In the genomic region with DNA sequence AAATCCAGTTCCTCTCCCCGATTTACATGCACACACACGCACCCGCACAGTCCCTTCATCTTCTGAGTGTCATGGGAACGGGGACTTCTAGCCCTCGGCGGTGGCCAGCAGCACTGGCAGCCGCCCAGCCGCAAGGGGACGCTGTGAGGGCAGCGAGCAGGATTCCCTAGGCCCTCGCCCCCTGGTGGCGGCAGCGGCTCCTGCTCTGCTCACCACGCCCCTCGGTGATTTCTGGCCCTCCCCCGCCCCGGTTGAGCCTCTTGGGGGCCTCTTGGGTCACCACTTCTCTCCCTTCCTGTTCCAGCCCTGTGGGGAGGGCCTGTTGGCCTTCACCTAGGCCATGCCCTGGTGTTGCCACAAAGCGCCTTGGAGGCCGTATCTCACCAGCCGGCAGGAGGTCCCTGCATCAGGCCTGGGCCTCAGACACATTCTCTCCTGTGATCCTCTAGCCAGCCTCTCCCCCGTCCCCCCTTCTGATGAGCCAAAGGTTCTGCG, we compare ENCODE assay signal across 1 cellular context.
TF ChIP-seq lines count a peak whose summit lies in the region.

No MANE protein-coding gene starts in this region.

TF ChIP-seq in HepG2, 621 proteins besides CTCF, POLR2A, EP300 and RAD21 (continued from another document and continues in another):
- TF ChIP-seq, protein P1, sequence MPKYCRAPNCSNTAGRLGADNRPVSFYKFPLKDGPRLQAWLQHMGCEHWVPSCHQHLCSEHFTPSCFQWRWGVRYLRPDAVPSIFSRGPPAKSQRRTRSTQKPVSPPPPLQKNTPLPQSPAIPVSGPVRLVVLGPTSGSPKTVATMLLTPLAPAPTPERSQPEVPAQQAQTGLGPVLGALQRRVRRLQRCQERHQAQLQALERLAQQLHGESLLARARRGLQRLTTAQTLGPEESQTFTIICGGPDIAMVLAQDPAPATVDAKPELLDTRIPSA (CRISPR knock-in tag; IDR thresholded peaks at IDR 0.05; ENCODE audit: borderline replicate concordance) = no peak
- TF ChIP-seq ZNF530 (CRISPR knock-in tag; IDR thresholded peaks at IDR 0.05; ENCODE audit: low read depth) (no peak), WIZ (CRISPR knock-in tag; IDR thresholded peaks at IDR 0.05) (peak; percentile 73; the same call in 1 of the 2 replicates), MTF1 (CRISPR knock-in tag; IDR thresholded peaks at IDR 0.05) (no peak), FOXP1 (IDR thresholded peaks at IDR 0.05) (no peak), FOXP1 (CRISPR knock-in tag; IDR thresholded peaks at IDR 0.05) (no peak), ZNF660 (CRISPR knock-in tag; IDR thresholded peaks at IDR 0.05; ENCODE audit: borderline replicate concordance, low read depth) (no peak), STAT5B (CRISPR knock-in tag; IDR thresholded peaks at IDR 0.05) (no peak), MTA3 (CRISPR knock-in tag; IDR thresholded peaks at IDR 0.05) (no peak), ZNF879 (CRISPR knock-in tag; IDR thresholded peaks at IDR 0.05) (no peak), SOX6 (IDR thresholded peaks at IDR 0.05) (no peak), SOX6 (CRISPR knock-in tag; IDR thresholded peaks at IDR 0.05) (peak; percentile 52; the same call in 1 of the 2 replicates), RFX1 (IDR thresholded peaks at IDR 0.05) (no peak), BORCS8-MEF2B (CRISPR knock-in tag; IDR thresholded peaks at IDR 0.05) (no peak), EHMT2 (IDR thresholded peaks at IDR 0.05; ENCODE audit: borderline replicate concordance, low read depth, low read length) (no peak), ZNF333 (CRISPR knock-in tag; IDR thresholded peaks at IDR 0.05; ENCODE audit: borderline replicate concordance) (no peak), ZNF761 (CRISPR knock-in tag; conservative IDR thresholded peaks at IDR 0.05) (0 out of 2 replicates have a peak, but pooled peaks have one; percentile 36), RCOR2 (CRISPR knock-in tag; IDR thresholded peaks at IDR 0.05) (no peak), ZNF670 (CRISPR knock-in tag; IDR thresholded peaks at IDR 0.05; ENCODE audit: borderline replicate concordance) (no peak), ZNF619 (CRISPR knock-in tag; IDR thresholded peaks at IDR 0.05) (0 out of 2 replicates have a peak, but pooled peaks have one; percentile 25), NCOA1 (CRISPR knock-in tag; IDR thresholded peaks at IDR 0.05) (no peak), MEIS2 (CRISPR knock-in tag; IDR thresholded peaks at IDR 0.05) (0 out of 2 replicates have a peak, but pooled peaks have one; percentile 39), TSC22D2 (CRISPR knock-in tag; IDR thresholded peaks at IDR 0.05; ENCODE audit: borderline replicate concordance) (peak; percentile 78; the same call in 1 of the 2 replicates), RBM39 (IDR thresholded peaks at IDR 0.05; ENCODE audit: low read depth, low read length, poor library complexity, severe bottlenecking) (peak; percentile 55), EED (CRISPR knock-in tag; IDR thresholded peaks at IDR 0.05) (no peak), ZC3H13 (CRISPR knock-in tag; IDR thresholded peaks at IDR 0.05) (no peak), SNRNP70 (IDR thresholded peaks at IDR 0.05; ENCODE audit: low read depth, low read length) (no peak), ELF1 (CRISPR knock-in tag; IDR thresholded peaks at IDR 0.05) (peak; percentile 30; the same call in 1 of the 2 replicates), ZNF235 (CRISPR knock-in tag; IDR thresholded peaks at IDR 0.05; ENCODE audit: borderline replicate concordance) (no peak; the same call in 1 of the 2 replicates), ISX (CRISPR knock-in tag; conservative IDR thresholded peaks at IDR 0.05) (no peak)
- TF ChIP-seq, protein P2, sequence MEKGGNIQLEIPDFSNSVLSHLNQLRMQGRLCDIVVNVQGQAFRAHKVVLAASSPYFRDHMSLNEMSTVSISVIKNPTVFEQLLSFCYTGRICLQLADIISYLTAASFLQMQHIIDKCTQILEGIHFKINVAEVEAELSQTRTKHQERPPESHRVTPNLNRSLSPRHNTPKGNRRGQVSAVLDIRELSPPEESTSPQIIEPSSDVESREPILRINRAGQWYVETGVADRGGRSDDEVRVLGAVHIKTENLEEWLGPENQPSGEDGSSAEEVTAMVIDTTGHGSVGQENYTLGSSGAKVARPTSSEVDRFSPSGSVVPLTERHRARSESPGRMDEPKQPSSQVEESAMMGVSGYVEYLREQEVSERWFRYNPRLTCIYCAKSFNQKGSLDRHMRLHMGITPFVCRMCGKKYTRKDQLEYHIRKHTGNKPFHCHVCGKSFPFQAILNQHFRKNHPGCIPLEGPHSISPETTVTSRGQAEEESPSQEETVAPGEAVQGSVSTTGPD (CRISPR knock-in tag; IDR thresholded peaks at IDR 0.05) = no peak
- TF ChIP-seq, protein P3, sequence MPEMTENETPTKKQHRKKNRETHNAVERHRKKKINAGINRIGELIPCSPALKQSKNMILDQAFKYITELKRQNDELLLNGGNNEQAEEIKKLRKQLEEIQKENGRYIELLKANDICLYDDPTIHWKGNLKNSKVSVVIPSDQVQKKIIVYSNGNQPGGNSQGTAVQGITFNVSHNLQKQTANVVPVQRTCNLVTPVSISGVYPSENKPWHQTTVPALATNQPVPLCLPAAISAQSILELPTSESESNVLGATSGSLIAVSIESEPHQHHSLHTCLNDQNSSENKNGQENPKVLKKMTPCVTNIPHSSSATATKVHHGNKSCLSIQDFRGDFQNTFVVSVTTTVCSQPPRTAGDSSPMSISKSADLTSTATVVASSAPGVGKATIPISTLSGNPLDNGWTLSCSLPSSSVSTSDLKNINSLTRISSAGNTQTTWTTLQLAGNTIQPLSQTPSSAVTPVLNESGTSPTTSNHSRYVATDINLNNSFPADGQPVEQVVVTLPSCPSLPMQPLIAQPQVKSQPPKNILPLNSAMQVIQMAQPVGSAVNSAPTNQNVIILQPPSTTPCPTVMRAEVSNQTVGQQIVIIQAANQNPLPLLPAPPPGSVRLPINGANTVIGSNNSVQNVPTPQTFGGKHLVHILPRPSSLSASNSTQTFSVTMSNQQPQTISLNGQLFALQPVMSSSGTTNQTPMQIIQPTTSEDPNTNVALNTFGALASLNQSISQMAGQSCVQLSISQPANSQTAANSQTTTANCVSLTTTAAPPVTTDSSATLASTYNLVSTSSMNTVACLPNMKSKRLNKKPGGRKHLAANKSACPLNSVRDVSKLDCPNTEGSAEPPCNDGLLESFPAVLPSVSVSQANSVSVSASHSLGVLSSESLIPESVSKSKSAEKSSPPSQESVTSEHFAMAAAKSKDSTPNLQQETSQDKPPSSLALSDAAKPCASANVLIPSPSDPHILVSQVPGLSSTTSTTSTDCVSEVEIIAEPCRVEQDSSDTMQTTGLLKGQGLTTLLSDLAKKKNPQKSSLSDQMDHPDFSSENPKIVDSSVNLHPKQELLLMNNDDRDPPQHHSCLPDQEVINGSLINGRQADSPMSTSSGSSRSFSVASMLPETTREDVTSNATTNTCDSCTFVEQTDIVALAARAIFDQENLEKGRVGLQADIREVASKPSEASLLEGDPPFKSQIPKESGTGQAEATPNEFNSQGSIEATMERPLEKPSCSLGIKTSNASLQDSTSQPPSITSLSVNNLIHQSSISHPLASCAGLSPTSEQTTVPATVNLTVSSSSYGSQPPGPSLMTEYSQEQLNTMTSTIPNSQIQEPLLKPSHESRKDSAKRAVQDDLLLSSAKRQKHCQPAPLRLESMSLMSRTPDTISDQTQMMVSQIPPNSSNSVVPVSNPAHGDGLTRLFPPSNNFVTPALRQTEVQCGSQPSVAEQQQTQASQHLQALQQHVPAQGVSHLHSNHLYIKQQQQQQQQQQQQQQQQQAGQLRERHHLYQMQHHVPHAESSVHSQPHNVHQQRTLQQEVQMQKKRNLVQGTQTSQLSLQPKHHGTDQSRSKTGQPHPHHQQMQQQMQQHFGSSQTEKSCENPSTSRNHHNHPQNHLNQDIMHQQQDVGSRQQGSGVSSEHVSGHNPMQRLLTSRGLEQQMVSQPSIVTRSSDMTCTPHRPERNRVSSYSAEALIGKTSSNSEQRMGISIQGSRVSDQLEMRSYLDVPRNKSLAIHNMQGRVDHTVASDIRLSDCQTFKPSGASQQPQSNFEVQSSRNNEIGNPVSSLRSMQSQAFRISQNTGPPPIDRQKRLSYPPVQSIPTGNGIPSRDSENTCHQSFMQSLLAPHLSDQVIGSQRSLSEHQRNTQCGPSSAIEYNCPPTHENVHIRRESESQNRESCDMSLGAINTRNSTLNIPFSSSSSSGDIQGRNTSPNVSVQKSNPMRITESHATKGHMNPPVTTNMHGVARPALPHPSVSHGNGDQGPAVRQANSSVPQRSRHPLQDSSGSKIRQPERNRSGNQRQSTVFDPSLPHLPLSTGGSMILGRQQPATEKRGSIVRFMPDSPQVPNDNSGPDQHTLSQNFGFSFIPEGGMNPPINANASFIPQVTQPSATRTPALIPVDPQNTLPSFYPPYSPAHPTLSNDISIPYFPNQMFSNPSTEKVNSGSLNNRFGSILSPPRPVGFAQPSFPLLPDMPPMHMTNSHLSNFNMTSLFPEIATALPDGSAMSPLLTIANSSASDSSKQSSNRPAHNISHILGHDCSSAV (CRISPR knock-in tag; IDR thresholded peaks at IDR 0.05; ENCODE audit: borderline replicate concordance) = no peak
- TF ChIP-seq, protein P4, sequence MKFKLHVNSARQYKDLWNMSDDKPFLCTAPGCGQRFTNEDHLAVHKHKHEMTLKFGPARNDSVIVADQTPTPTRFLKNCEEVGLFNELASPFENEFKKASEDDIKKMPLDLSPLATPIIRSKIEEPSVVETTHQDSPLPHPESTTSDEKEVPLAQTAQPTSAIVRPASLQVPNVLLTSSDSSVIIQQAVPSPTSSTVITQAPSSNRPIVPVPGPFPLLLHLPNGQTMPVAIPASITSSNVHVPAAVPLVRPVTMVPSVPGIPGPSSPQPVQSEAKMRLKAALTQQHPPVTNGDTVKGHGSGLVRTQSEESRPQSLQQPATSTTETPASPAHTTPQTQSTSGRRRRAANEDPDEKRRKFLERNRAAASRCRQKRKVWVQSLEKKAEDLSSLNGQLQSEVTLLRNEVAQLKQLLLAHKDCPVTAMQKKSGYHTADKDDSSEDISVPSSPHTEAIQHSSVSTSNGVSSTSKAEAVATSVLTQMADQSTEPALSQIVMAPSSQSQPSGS (CRISPR knock-in tag; IDR thresholded peaks at IDR 0.05) = peak; percentile 70; the same call in 1 of the 2 replicates
- TF ChIP-seq, protein P5, sequence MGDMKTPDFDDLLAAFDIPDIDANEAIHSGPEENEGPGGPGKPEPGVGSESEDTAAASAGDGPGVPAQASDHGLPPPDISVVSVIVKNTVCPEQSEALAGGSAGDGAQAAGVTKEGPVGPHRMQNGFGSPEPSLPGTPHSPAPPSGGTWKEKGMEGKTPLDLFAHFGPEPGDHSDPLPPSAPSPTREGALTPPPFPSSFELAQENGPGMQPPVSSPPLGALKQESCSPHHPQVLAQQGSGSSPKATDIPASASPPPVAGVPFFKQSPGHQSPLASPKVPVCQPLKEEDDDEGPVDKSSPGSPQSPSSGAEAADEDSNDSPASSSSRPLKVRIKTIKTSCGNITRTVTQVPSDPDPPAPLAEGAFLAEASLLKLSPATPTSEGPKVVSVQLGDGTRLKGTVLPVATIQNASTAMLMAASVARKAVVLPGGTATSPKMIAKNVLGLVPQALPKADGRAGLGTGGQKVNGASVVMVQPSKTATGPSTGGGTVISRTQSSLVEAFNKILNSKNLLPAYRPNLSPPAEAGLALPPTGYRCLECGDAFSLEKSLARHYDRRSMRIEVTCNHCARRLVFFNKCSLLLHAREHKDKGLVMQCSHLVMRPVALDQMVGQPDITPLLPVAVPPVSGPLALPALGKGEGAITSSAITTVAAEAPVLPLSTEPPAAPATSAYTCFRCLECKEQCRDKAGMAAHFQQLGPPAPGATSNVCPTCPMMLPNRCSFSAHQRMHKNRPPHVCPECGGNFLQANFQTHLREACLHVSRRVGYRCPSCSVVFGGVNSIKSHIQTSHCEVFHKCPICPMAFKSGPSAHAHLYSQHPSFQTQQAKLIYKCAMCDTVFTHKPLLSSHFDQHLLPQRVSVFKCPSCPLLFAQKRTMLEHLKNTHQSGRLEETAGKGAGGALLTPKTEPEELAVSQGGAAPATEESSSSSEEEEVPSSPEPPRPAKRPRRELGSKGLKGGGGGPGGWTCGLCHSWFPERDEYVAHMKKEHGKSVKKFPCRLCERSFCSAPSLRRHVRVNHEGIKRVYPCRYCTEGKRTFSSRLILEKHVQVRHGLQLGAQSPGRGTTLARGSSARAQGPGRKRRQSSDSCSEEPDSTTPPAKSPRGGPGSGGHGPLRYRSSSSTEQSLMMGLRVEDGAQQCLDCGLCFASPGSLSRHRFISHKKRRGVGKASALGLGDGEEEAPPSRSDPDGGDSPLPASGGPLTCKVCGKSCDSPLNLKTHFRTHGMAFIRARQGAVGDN (CRISPR knock-in tag; IDR thresholded peaks at IDR 0.05) = peak; percentile 74
- TF ChIP-seq, protein P6, sequence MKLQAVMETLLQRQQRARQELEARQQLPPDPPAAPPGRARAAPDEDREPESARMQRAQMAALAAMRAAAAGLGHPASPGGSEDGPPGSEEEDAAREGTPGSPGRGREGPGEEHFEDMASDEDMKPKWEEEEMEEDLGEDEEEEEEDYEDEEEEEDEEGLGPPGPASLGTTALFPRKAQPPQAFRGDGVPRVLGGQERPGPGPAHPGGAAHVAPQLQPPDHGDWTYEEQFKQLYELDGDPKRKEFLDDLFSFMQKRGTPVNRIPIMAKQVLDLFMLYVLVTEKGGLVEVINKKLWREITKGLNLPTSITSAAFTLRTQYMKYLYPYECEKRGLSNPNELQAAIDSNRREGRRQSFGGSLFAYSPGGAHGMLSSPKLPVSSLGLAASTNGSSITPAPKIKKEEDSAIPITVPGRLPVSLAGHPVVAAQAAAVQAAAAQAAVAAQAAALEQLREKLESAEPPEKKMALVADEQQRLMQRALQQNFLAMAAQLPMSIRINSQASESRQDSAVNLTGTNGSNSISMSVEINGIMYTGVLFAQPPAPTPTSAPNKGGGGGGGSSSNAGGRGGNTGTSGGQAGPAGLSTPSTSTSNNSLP (IDR thresholded peaks at IDR 0.05; ENCODE audit: low read depth, low read length) = no peak
- TF ChIP-seq, protein P7, sequence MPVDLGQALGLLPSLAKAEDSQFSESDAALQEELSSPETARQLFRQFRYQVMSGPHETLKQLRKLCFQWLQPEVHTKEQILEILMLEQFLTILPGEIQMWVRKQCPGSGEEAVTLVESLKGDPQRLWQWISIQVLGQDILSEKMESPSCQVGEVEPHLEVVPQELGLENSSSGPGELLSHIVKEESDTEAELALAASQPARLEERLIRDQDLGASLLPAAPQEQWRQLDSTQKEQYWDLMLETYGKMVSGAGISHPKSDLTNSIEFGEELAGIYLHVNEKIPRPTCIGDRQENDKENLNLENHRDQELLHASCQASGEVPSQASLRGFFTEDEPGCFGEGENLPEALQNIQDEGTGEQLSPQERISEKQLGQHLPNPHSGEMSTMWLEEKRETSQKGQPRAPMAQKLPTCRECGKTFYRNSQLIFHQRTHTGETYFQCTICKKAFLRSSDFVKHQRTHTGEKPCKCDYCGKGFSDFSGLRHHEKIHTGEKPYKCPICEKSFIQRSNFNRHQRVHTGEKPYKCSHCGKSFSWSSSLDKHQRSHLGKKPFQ (CRISPR knock-in tag; IDR thresholded peaks at IDR 0.05; ENCODE audit: insufficient replicate concordance) = no peak
- TF ChIP-seq, protein P8, sequence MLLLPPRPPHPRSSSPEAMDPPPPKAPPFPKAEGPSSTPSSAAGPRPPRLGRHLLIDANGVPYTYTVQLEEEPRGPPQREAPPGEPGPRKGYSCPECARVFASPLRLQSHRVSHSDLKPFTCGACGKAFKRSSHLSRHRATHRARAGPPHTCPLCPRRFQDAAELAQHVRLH (CRISPR knock-in tag; IDR thresholded peaks at IDR 0.05; ENCODE audit: borderline replicate concordance, low read depth) = peak; percentile 95
- TF ChIP-seq, protein P9, sequence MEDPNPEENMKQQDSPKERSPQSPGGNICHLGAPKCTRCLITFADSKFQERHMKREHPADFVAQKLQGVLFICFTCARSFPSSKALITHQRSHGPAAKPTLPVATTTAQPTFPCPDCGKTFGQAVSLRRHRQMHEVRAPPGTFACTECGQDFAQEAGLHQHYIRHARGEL (CRISPR knock-in tag; IDR thresholded peaks at IDR 0.05) = no peak
- TF ChIP-seq, protein P10, sequence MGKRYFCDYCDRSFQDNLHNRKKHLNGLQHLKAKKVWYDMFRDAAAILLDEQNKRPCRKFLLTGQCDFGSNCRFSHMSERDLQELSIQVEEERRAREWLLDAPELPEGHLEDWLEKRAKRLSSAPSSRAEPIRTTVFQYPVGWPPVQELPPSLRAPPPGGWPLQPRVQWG (CRISPR knock-in tag; IDR thresholded peaks at IDR 0.05; ENCODE audit: borderline replicate concordance, low read depth) = no peak
